7 cellular contexts compared by ENCODE assay signal in genomic region chr10:60032723-60033122, GRCh38.
DNase-seq lines count a peak whose midpoint lies in the region; ATAC-seq and TF ChIP-seq lines count a peak whose summit lies in the region.

No MANE protein-coding gene starts in this region.

- H3K27ac ChIP-seq in HCT116 (ENCODE audit: low read depth, low read length) (no peak overlapping the region), esophagus squamous epithelium (no peak overlapping the region), neural progenitor cell (no peak overlapping the region)

- H3K4me2 ChIP-seq in HCT116 (ENCODE audit: low read length) (no peak overlapping the region), neural progenitor cell (no peak overlapping the region)

- peaks cover 2% of the 10 kb centered on the region for H3K27me3 Mint-ChIP-seq in neural progenitor cell (ENCODE audit: insufficient read depth, low read depth)

- no peaks in the 10 kb centered on the region for H3K9me3 Mint-ChIP-seq in neural progenitor cell

- TF ChIP-seq CTCF in GM10266 (IDR thresholded peaks at IDR 0.05; ENCODE audit: control insufficient read depth, insufficient read depth, low read depth, missing control alignments): peak; percentile 65
- peak; percentile 68 to 87 (median 75) for TF ChIP-seq CTCF in HCT116 (IDR thresholded peaks at IDR 0.05 in 2 of 3, conservative IDR thresholded peaks at IDR 0.05 in 1 of 3; ENCODE audit: borderline replicate concordance in 1 of 3, insufficient read depth in 1 of 3, low read depth in 2 of 3, low read length in 2 of 3)
- 0 out of 2 replicates have a peak, but pooled peaks have one; percentile 19 for TF ChIP-seq CTCF in WI38 (IDR thresholded peaks at IDR 0.05; ENCODE audit: low read depth, low read length)
- peak in 5 of 6 experiments; percentile 39 to 74 (median 58) for TF ChIP-seq CTCF in esophagus squamous epithelium (IDR thresholded peaks at IDR 0.05)
- peak; percentile 67 for TF ChIP-seq CTCF in neural progenitor cell (IDR thresholded peaks at IDR 0.05)

- POLR2A ChIA-PET in HCT116 (lab: Charles Lee): no interaction called here

- intact Hi-C loops in HCT116 (cut with micrococcal nuclease) (loop anchor here (1.0 to 5.0 kb wide), 4 partner anchors 165 to 790 kb away; no protein-coding TSS in a partner anchor), esophagus squamous epithelium (cut with DNase I) (loop anchor here (5.0 to 10.0 kb wide), 2 partner anchors 198 to 405 kb away; no protein-coding TSS in a partner anchor)

- TF ChIP-seq POLR2A in HCT116 (IDR thresholded peaks at IDR 0.05; ENCODE audit: borderline replicate concordance, extremely low read depth, insufficient read depth, insufficient read length) (no peak), esophagus squamous epithelium (IDR thresholded peaks at IDR 0.05) (no peak)

- no peaks in the 10 kb centered on the region for H3F3A ChIP-seq in neural progenitor cell (ENCODE audit: low read depth)

- no peak overlapping the region for H3K9ac ChIP-seq in HCT116 (ENCODE audit: low read length)
- no peak overlapping the region for H3K9ac ChIP-seq in neural progenitor cell

- H2AFZ ChIP-seq in HCT116 (ENCODE audit: low read depth, low read length, poor library complexity, severe bottlenecking) (no peak overlapping the region), neural progenitor cell (replicated peaks) (no peak overlapping the region)

- no peaks in the 10 kb centered on the region for H3K79me2 ChIP-seq in HCT116 (ENCODE audit: insufficient read depth, low read length)
- H3K79me2 ChIP-seq in neural progenitor cell (ENCODE audit: low read depth): no peaks in the 10 kb centered on the region

- H3K27ac Mint-ChIP-seq in neural progenitor cell: no peak overlapping the region

- peaks cover 7% of the 10 kb centered on the region for H3K4me1 Mint-ChIP-seq in neural progenitor cell

- ATAC-seq in HCT116 (peak; percentile 85), HG02588 (IDR thresholded peaks at IDR 0.05; ENCODE audit: unreplicated experiment) (no peak)

- RAD21 ChIA-PET in HCT116 (lab: Charles Lee; ENCODE audit: low non-redundant PET in 1 of 2, low total read pairs in 2 of 2, uncharacterized antibody in 2 of 2, unreplicated experiment in 2 of 2): no interaction called here

- WGBS in esophagus squamous epithelium, 2 donors: 33 to 46% methylated on average over 1 of the region's 1 CpG

- H3K27me3 ChIP-seq in HCT116 (ENCODE audit: insufficient read depth, low read length): no peaks in the 10 kb centered on the region
- no peaks in the 10 kb centered on the region for H3K27me3 ChIP-seq in esophagus squamous epithelium
- H3K27me3 ChIP-seq in neural progenitor cell: no peaks in the 10 kb centered on the region

- H4K20me1 ChIP-seq in HCT116 (ENCODE audit: insufficient read depth) (no peaks in the 10 kb centered on the region), neural progenitor cell (ENCODE audit: low read depth) (no peaks in the 10 kb centered on the region)

- peak; percentile 91 for TF ChIP-seq RAD21 in HCT116 (IDR thresholded peaks at IDR 0.05; ENCODE audit: low read depth)

- H3K4me1 ChIP-seq in HCT116 (ENCODE audit: control insufficient read depth in 1 of 2, insufficient read depth in 2 of 2, low read length in 2 of 2): no peaks in the 10 kb centered on the region
- peaks cover 4 to 18% (median 5%) of the 10 kb centered on the region in 3 donors for H3K4me1 ChIP-seq in esophagus squamous epithelium
- peaks cover 19% of the 10 kb centered on the region for H3K4me1 ChIP-seq in neural progenitor cell

- DNase-seq in GM10266 (ENCODE audit: extremely low spot score) (peak; percentile 45), HCT116 (ENCODE audit: low read depth, low spot score) (peak; percentile 47), NCI-H1694 treated with DMSO at 0.1 percent for 48 hours (lab: John Stamatoyannopoulos, UW) (peak; percentile 57), esophagus squamous epithelium (lab: John Stamatoyannopoulos, UW) (no peak), neural progenitor cell (ENCODE audit: low spot score) (peak; percentile 32)

- H3K4me3 Mint-ChIP-seq in neural progenitor cell: no peak overlapping the region

- BruUV-seq in HCT116 (replicated peaks; lab: Mats Ljungman, UMichigan): no TSS peak

- CTCF ChIA-PET in HCT116 (lab: Charles Lee): interaction anchor here (1.0 to 1.6 kb wide), 2 partner anchors 406 to 410 kb away, joined by 3 to 6 read pairs; no protein-coding TSS in a partner anchor

- H3K36me3 Mint-ChIP-seq in neural progenitor cell: no peaks in the 10 kb centered on the region

- H3K36me3 ChIP-seq in HCT116 (ENCODE audit: control insufficient read depth in 1 of 2, insufficient read depth in 2 of 2, low read length in 2 of 2) (no peaks in the 10 kb centered on the region), esophagus squamous epithelium (no peaks in the 10 kb centered on the region), neural progenitor cell (no peaks in the 10 kb centered on the region)

- H3K9me3 ChIP-seq in HCT116 (ENCODE audit: control insufficient read depth in 1 of 2, insufficient read depth in 1 of 2, low read depth in 1 of 2, low read length in 2 of 2) (no peaks in the 10 kb centered on the region), esophagus squamous epithelium (no peaks in the 10 kb centered on the region), neural progenitor cell (ENCODE audit: low read depth) (no peaks in the 10 kb centered on the region)

- H3K4me3 ChIP-seq in HCT116 (replicated peaks in 1 of 2; ENCODE audit: low read depth in 1 of 2, low read length in 2 of 2): no peak overlapping the region
- no peak overlapping the region for H3K4me3 ChIP-seq in WI38 (ENCODE audit: low read depth, low read length)
- no peak overlapping the region for H3K4me3 ChIP-seq in esophagus squamous epithelium
- no peak overlapping the region for H3K4me3 ChIP-seq in neural progenitor cell

- no peaks in the 10 kb centered on the region for H3K9me2 ChIP-seq in HCT116 (ENCODE audit: insufficient read depth)

TF ChIP-seq in HCT116, 20 proteins besides CTCF, POLR2A, EP300 and RAD21 (continues in another document):
- TF ChIP-seq ELF1 (IDR thresholded peaks at IDR 0.05; ENCODE audit: borderline replicate concordance, low read depth) (no peak), FOSL1 (IDR thresholded peaks at IDR 0.05; ENCODE audit: low read depth) (no peak), CEBPB (IDR thresholded peaks at IDR 0.05; ENCODE audit: low read depth) (no peak), YY1 (IDR thresholded peaks at IDR 0.05; ENCODE audit: extremely low read depth, insufficient replicate concordance, low read depth, low read length) (no peak), CBX3 (IDR thresholded peaks at IDR 0.05; ENCODE audit: low read depth) (no peak), SRF (IDR thresholded peaks at IDR 0.05; ENCODE audit: low read depth) (no peak), EZH2 (IDR thresholded peaks at IDR 0.05) (no peak), EZH2phosphoT487 (IDR thresholded peaks at IDR 0.05; ENCODE audit: borderline replicate concordance) (no peak), SIN3A (IDR thresholded peaks at IDR 0.05; ENCODE audit: low read depth) (no peak), ZBTB33 (IDR thresholded peaks at IDR 0.05; ENCODE audit: extremely low read depth, insufficient replicate concordance, low read length) (no peak), MAX (IDR thresholded peaks at IDR 0.05) (no peak), EGR1 (IDR thresholded peaks at IDR 0.05; ENCODE audit: low read depth) (no peak), SP1 (IDR thresholded peaks at IDR 0.05; ENCODE audit: low read depth) (no peak)
- TF ChIP-seq, protein P1, sequence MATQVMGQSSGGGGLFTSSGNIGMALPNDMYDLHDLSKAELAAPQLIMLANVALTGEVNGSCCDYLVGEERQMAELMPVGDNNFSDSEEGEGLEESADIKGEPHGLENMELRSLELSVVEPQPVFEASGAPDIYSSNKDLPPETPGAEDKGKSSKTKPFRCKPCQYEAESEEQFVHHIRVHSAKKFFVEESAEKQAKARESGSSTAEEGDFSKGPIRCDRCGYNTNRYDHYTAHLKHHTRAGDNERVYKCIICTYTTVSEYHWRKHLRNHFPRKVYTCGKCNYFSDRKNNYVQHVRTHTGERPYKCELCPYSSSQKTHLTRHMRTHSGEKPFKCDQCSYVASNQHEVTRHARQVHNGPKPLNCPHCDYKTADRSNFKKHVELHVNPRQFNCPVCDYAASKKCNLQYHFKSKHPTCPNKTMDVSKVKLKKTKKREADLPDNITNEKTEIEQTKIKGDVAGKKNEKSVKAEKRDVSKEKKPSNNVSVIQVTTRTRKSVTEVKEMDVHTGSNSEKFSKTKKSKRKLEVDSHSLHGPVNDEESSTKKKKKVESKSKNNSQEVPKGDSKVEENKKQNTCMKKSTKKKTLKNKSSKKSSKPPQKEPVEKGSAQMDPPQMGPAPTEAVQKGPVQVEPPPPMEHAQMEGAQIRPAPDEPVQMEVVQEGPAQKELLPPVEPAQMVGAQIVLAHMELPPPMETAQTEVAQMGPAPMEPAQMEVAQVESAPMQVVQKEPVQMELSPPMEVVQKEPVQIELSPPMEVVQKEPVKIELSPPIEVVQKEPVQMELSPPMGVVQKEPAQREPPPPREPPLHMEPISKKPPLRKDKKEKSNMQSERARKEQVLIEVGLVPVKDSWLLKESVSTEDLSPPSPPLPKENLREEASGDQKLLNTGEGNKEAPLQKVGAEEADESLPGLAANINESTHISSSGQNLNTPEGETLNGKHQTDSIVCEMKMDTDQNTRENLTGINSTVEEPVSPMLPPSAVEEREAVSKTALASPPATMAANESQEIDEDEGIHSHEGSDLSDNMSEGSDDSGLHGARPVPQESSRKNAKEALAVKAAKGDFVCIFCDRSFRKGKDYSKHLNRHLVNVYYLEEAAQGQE (IDR thresholded peaks at IDR 0.05; ENCODE audit: low read depth): no peak

Comparison
In these comparisons a context has a peak if more than half of its experiments do, and no peak if none do; other contexts are left out.
1. CTCF ChIP-seq: peak in every context shown above with its lines; median percentile 75 in HCT116; 67 in neural progenitor cell; 65 in GM10266; 58 in esophagus squamous epithelium; 19 in WI38.